8 cellular contexts compared by ENCODE assay signal in genomic region chr7:39952378-39952777, GRCh38. TPM values are rescaled to one million over a fixed set of nuclear protein-coding genes. Genes with fewer than 3 reads are reported as not detected.
A peak's percentile ranks its signal among the peaks of the same experiment; 100 is the strongest.
DNase-seq lines count a peak whose midpoint lies in the region; ATAC-seq and TF ChIP-seq lines count a peak whose summit lies in the region.

No MANE protein-coding gene starts in this region.

- H3K4me1 Mint-ChIP-seq in CD4-positive, alpha-beta T cell (ENCODE audit: low read depth), result peaks cover 74% of the 10 kb centered on the region

- no peaks in the 10 kb centered on the region for H3K9me3 Mint-ChIP-seq in CD4-positive, alpha-beta T cell

- in situ Hi-C loops in mammary epithelial cell (cut with MboI; ENCODE audit: low sequenced_read_pairs in 2 of 2), result no loop called here

- no peaks in the 10 kb centered on the region for H3K27me3 ChIP-seq in CD4-positive, alpha-beta T cell (ENCODE audit: control insufficient read depth, insufficient read depth, low read length)
- H3K27me3 ChIP-seq in mammary epithelial cell (ENCODE audit: insufficient read depth, low read length) (no peaks in the 10 kb centered on the region), muscle layer of duodenum (ENCODE audit: low read depth, low read length) (no peaks in the 10 kb centered on the region)

- H3K36me3 Mint-ChIP-seq in CD4-positive, alpha-beta T cell (ENCODE audit: low read depth), result peaks cover 52% of the 10 kb centered on the region

- H3K4me1 ChIP-seq in mammary epithelial cell (ENCODE audit: insufficient read depth, low read length) (peaks cover 8% of the 10 kb centered on the region), muscle layer of duodenum (ENCODE audit: control insufficient read depth in 1 of 2, insufficient read depth in 2 of 2, low read length in 2 of 2) (peaks cover 12 to 38% of the 10 kb centered on the region in 2 donors)

- H3K27ac ChIP-seq in CD4-positive, alpha-beta T cell (ENCODE audit: low read depth, low read length), result no peak overlapping the region
- H3K27ac ChIP-seq in mammary epithelial cell (ENCODE audit: insufficient read depth, low read depth, low read length) (peak overlapping the region; percentile 93), muscle layer of duodenum (ENCODE audit: low read length) (peak overlapping the region; percentile 77)

- intact Hi-C loops in CD4-positive, alpha-beta T cell (cut with DNase I, micrococcal nuclease), result loop anchor here in 1 of 2 experiments (2.0 to 5.0 kb wide), 2 partner anchors 26 to 85 kb away; no protein-coding TSS in a partner anchor
- intact Hi-C loops in mammary epithelial cell (cut with micrococcal nuclease), result loop anchor here (2.0 to 5.0 kb wide), 2 partner anchors 55 to 182 kb away; partner anchors contain the start of genes MPLKIP and SUGCT

- POLR2A ChIA-PET in CD4-positive, alpha-beta T cell (lab: Charles Lee), result interaction anchor here (1.3 to 5.2 kb wide), 4 partner anchors 26 to 182 kb away, joined by 3 to 48 read pairs (median 41); partner anchors contain the start of genes MPLKIP and SUGCT

- H3K4me3 ChIP-seq in mammary epithelial cell (replicated peaks in 1 of 3; ENCODE audit: insufficient read depth in 1 of 3, low read depth in 2 of 3, low read length in 3 of 3) (peak overlapping the region; percentile 53 to 97 (median 95)), muscle layer of duodenum (ENCODE audit: low read depth in 1 of 2, low read length in 2 of 2) (peak overlapping the region; percentile 80 to 90)

- H3K27me3 Mint-ChIP-seq in CD4-positive, alpha-beta T cell, result no peaks in the 10 kb centered on the region

- H2AFZ ChIP-seq in mammary epithelial cell (ENCODE audit: low read depth, low read length), result no peak overlapping the region

- peaks cover 1% of the 10 kb centered on the region for H3K36me3 ChIP-seq in mammary epithelial cell (ENCODE audit: insufficient read depth, low read length)
- peaks cover 0 to 8% of the 10 kb centered on the region in 2 donors for H3K36me3 ChIP-seq in muscle layer of duodenum (ENCODE audit: control insufficient read depth in 1 of 2, insufficient read depth in 2 of 2, low read length in 2 of 2)

- CTCF ChIA-PET in CD4-positive, alpha-beta T cell (lab: Charles Lee), result interaction anchor here (0.7 to 1.5 kb wide), 4 partner anchors 26 to 182 kb away, joined by 3 to 7 read pairs (median 4); partner anchors contain the start of genes MPLKIP and SUGCT
- CTCF ChIA-PET in mammary epithelial cell (lab: Charles Lee; ENCODE audit: low non-redundant PET), result no interaction called here

- peaks cover 4% of the 10 kb centered on the region for H4K20me1 ChIP-seq in mammary epithelial cell (ENCODE audit: insufficient read depth, low read length)

- 0% methylated on average over 2 of the region's 2 CpGs for WGBS in mammary epithelial cell (ENCODE audit: low coverage, missing lambda C conversion rate)

- DNase-seq in CD4-positive, alpha-beta T cell, result no peak
- DNase-seq in M059J (ENCODE audit: low read depth) (peak; percentile 58), mammary epithelial cell (peak; percentile 44), KG1 (lab: John Stamatoyannopoulos, UW) (no peak), GDM1 (lab: John Stamatoyannopoulos, UW) (no peak), foreskin melanocyte (no peak)

- no peaks in the 10 kb centered on the region for H3K9me3 ChIP-seq in CD4-positive, alpha-beta T cell (ENCODE audit: control insufficient read depth, low read length)
- no peaks in the 10 kb centered on the region for H3K9me3 ChIP-seq in mammary epithelial cell (replicated peaks; ENCODE audit: insufficient read depth, low read length)
- no peaks in the 10 kb centered on the region for H3K9me3 ChIP-seq in muscle layer of duodenum (ENCODE audit: control insufficient read depth in 1 of 2, low read length in 2 of 2)

- dilution Hi-C loops in mammary epithelial cell (cut with HindIII; ENCODE audit: low sequenced_read_pairs), result no loop called here

- peak overlapping the region; percentile 92 for H3K9ac ChIP-seq in mammary epithelial cell (ENCODE audit: insufficient read depth, low read length)

- no TSS peak for BruUV-seq in mammary epithelial cell (replicated peaks; lab: Mats Ljungman, UMichigan)

- H3K4me3 Mint-ChIP-seq in CD4-positive, alpha-beta T cell, result peak overlapping the region; percentile 98

- ATAC-seq in CD4-positive, alpha-beta T cell (ENCODE audit: poor library complexity), result no peak
- no peak for ATAC-seq in HG02973 (IDR thresholded peaks at IDR 0.05; ENCODE audit: unreplicated experiment)

- H3K4me2 ChIP-seq in mammary epithelial cell (ENCODE audit: insufficient read depth, low read depth, low read length), result peak overlapping the region; percentile 82

- peaks cover 75% of the 10 kb centered on the region for H3K79me2 ChIP-seq in mammary epithelial cell (ENCODE audit: insufficient read depth, low read length)

- TF ChIP-seq CTCF in CD4-positive, alpha-beta T cell (IDR thresholded peaks at IDR 0.05), result no peak
- TF ChIP-seq CTCF in mammary epithelial cell (conservative IDR thresholded peaks at IDR 0.05 in 1 of 2, IDR thresholded peaks at IDR 0.05 in 1 of 2; ENCODE audit: extremely low read depth in 1 of 2, insufficient read depth in 1 of 2, low read depth in 1 of 2, low read length in 2 of 2), result no peak

- peak overlapping the region; percentile 91 for H3K27ac Mint-ChIP-seq in CD4-positive, alpha-beta T cell

RNA-seq across cellular contexts. Expression of gene CDK13, which starts 2.3 kb away (rescaled TPM):
- 100 to 1,000 TPM; 135 to 138 TPM for total RNA-seq in CD4-positive, alpha-beta T cell
- total RNA-seq in M059J (2014; rRNA removed; shearing (Covaris generic)), result 45.3 and 46.9 TPM in 2 replicates
- total RNA-seq in mammary epithelial cell, result 10 to 100 TPM; 42.6 to 70.7 TPM
- polyA plus RNA-seq in mammary epithelial cell, result 26.2 TPM
- 57.6 TPM for polyA minus RNA-seq in mammary epithelial cell

Comparison
In these comparisons a context has a peak if more than half of its experiments do, and no peak if none do; other contexts are left out.
1. DNase-seq: peak in M059J (single experiment) and mammary epithelial cell (single experiment); none in CD4-positive, alpha-beta T cell (0 of 10), KG1 (single experiment), GDM1 (single experiment) and foreskin melanocyte (single experiment).